Comparison of ENCODE assay signal across 36 cellular contexts in genomic region chr6:158264180-158264579, GRCh38.
"Had no signal": no experiment of that assay in that cellular context is flagged by ENCODE, and none has a peak within 500 bp of the region (broad histone marks: within the 10 kb centered on the region; RNA-seq: fewer than 3 reads in every experiment).

No MANE protein-coding gene starts in this region.

- DNase-seq: activated CD4-positive, alpha-beta memory T cell treated with anti-CD3 and anti-CD28 coated beads for 36 hours; activated CD4-positive, alpha-beta T cell treated with anti-CD3 and anti-CD28 coated beads for 36 hours; activated CD4-positive, alpha-beta T cell treated with anti-CD3 and anti-CD28 coated beads, Interleukin-2, amount 10 ng/mL, durations not matched to agents 24 days and 14 days; activated CD4-positive, CD25-positive, alpha-beta regulatory T cell; activated CD4-positive, CD25-positive, alpha-beta regulatory T cell treated with anti-CD3 and anti-CD28 coated beads, Interleukin-2, amount 50 U/mL, for 72 hours; activated CD8-positive, alpha-beta memory T cell treated with anti-CD3 and anti-CD28 coated beads, Interleukin-2, amount 10 ng/mL, durations not matched to agents 7 days and 5 days; activated CD8-positive, alpha-beta memory T cell treated with anti-CD3 and anti-CD28 coated beads, Interleukin-2, amount 50 U/mL, for 4 hours; activated CD8-positive, alpha-beta T cell treated with anti-CD3 and anti-CD28 coated beads, Interleukin-2, amount 10 ng/mL, durations not matched to agents 7 days and 5 days; activated gamma-delta T cell; activated naive CD4-positive, alpha-beta T cell; activated naive CD4-positive, alpha-beta T cell treated with anti-CD3 and anti-CD28 coated beads, Interleukin-2, amount 10 ng/mL, durations not matched to agents 7 days and 5 days; activated T-cell treated with anti-CD3 and anti-CD28 coated beads, Interleukin-2, amount 50 U/mL, for 1 hour; activated T-cell treated with anti-CD3 and anti-CD28 coated beads, Interleukin-2, amount 50 U/mL, for 48 hours; adrenal gland; amygdala; aorta; body of pancreas; caudate nucleus; cerebellar nuclear complex; dorsolateral prefrontal cortex; effector memory CD8-positive, alpha-beta T cell; erythroblast; esophagus squamous epithelium; foreskin melanocyte; heart right ventricle; T-helper 1 cell; T-helper 17 cell; T1000; WERI-Rb-1 had no signal

- H3K4me3 Mint-ChIP-seq: activated CD4-positive, alpha-beta memory T cell treated with anti-CD3 and anti-CD28 coated beads for 36 hours; activated CD4-positive, alpha-beta T cell treated with anti-CD3 and anti-CD28 coated beads for 36 hours; activated CD4-positive, alpha-beta T cell treated with anti-CD3 and anti-CD28 coated beads, Interleukin-2, amount 10 ng/mL, durations not matched to agents 24 days and 14 days; activated CD8-positive, alpha-beta memory T cell treated with anti-CD3 and anti-CD28 coated beads, Interleukin-2, amount 10 ng/mL, durations not matched to agents 7 days and 5 days; activated CD8-positive, alpha-beta T cell treated with anti-CD3 and anti-CD28 coated beads, Interleukin-2, amount 10 ng/mL, durations not matched to agents 7 days and 5 days; activated naive CD4-positive, alpha-beta T cell treated with anti-CD3 and anti-CD28 coated beads, Interleukin-2, amount 10 ng/mL, durations not matched to agents 7 days and 5 days; activated T-helper 1 cell treated with anti-CD3 and anti-CD28 coated beads, Interleukin-12 subunit alpha, Interleukin-12 subunit beta, Interleukin-2, Interleukin-4 antibody, amounts not matched to agents 30 ng/mL and 10 ng/mL and 1 ng/mL, durations not matched to agents 14 hours and 24 hours and 36 hours; dendritic cell treated with granulocyte-macrophage colony-stimulating factor and Interleukin-4, amounts not matched to agents 40 ng/mL and 50 ng/mL, for 4 days; effector memory CD8-positive, alpha-beta T cell; T-helper 17 cell; T-helper 2 cell treated with Interferon-gamma antibody and Interleukin-4, amounts not matched to agents 5 μg/mL and 100 μg/mL, for 36 hours had no signal

- H3K9me3 Mint-ChIP-seq: activated CD4-positive, alpha-beta memory T cell treated with anti-CD3 and anti-CD28 coated beads for 36 hours; activated CD4-positive, alpha-beta T cell treated with anti-CD3 and anti-CD28 coated beads, Interleukin-2, amount 10 ng/mL, durations not matched to agents 24 days and 14 days; activated naive CD4-positive, alpha-beta T cell treated with anti-CD3 and anti-CD28 coated beads, Interleukin-2, amount 10 ng/mL, durations not matched to agents 7 days and 5 days; activated naive CD4-positive, alpha-beta T cell treated with anti-CD3 and anti-CD28 coated beads, Interleukin-2, amount 50 U/mL, for 72 hours; activated T-helper 1 cell treated with anti-CD3 and anti-CD28 coated beads, Interleukin-12 subunit alpha, Interleukin-12 subunit beta, Interleukin-2, Interleukin-4 antibody, amounts not matched to agents 30 ng/mL and 10 ng/mL and 1 ng/mL, durations not matched to agents 14 hours and 24 hours and 36 hours; dendritic cell treated with granulocyte-macrophage colony-stimulating factor and Interleukin-4, amounts not matched to agents 40 ng/mL and 50 ng/mL, for 4 days; effector memory CD8-positive, alpha-beta T cell; T-helper 2 cell treated with Interferon-gamma antibody and Interleukin-4, amounts not matched to agents 5 μg/mL and 100 μg/mL, for 36 hours had no signal

- ATAC-seq: activated CD4-positive, alpha-beta T cell treated with anti-CD3 and anti-CD28 coated beads for 36 hours; activated CD8-positive, alpha-beta memory T cell treated with anti-CD3 and anti-CD28 coated beads, Interleukin-2, amount 10 ng/mL, durations not matched to agents 7 days and 5 days; activated CD8-positive, alpha-beta T cell treated with anti-CD3 and anti-CD28 coated beads, Interleukin-2, amount 10 ng/mL, durations not matched to agents 7 days and 5 days; activated naive CD4-positive, alpha-beta T cell treated with anti-CD3 and anti-CD28 coated beads, Interleukin-2, amount 50 U/mL, for 72 hours; body of pancreas; effector memory CD8-positive, alpha-beta T cell; gastroesophageal sphincter; heart right ventricle; T-helper 17 cell had no signal

- H3K9me3 ChIP-seq: adrenal gland, body of pancreas, esophagus squamous epithelium, gastroesophageal sphincter, heart right ventricle had no signal

- H2AFZ ChIP-seq: hepatocyte had no signal

- H3K36me3 ChIP-seq: adrenal gland had no signal

- H3K36me3 Mint-ChIP-seq: activated naive CD4-positive, alpha-beta T cell treated with anti-CD3 and anti-CD28 coated beads, Interleukin-2, amount 50 U/mL, for 72 hours had no signal

- H3K27me3 Mint-ChIP-seq: activated CD4-positive, alpha-beta memory T cell treated with anti-CD3 and anti-CD28 coated beads for 36 hours; activated CD4-positive, alpha-beta T cell treated with anti-CD3 and anti-CD28 coated beads for 36 hours; activated CD4-positive, alpha-beta T cell treated with anti-CD3 and anti-CD28 coated beads, Interleukin-2, amount 10 ng/mL, durations not matched to agents 24 days and 14 days; activated CD8-positive, alpha-beta memory T cell treated with anti-CD3 and anti-CD28 coated beads, Interleukin-2, amount 10 ng/mL, durations not matched to agents 7 days and 5 days; activated naive CD4-positive, alpha-beta T cell treated with anti-CD3 and anti-CD28 coated beads, Interleukin-2, amount 10 ng/mL, durations not matched to agents 7 days and 5 days; dendritic cell treated with granulocyte-macrophage colony-stimulating factor and Interleukin-4, amounts not matched to agents 40 ng/mL and 50 ng/mL, for 4 days; effector memory CD8-positive, alpha-beta T cell; T-helper 17 cell had no signal

- H3K4me3 ChIP-seq: adrenal gland, body of pancreas, coronary artery, dorsolateral prefrontal cortex, esophagus squamous epithelium, gastroesophageal sphincter, heart right ventricle, hepatocyte had no signal

- H3K4me1 ChIP-seq: adrenal gland, body of pancreas, esophagus squamous epithelium had no signal

- H3K4me2 ChIP-seq: hepatocyte had no signal

- H3K27ac Mint-ChIP-seq: activated CD4-positive, alpha-beta memory T cell treated with anti-CD3 and anti-CD28 coated beads for 36 hours; activated CD4-positive, alpha-beta T cell treated with anti-CD3 and anti-CD28 coated beads for 36 hours; activated CD4-positive, alpha-beta T cell treated with anti-CD3 and anti-CD28 coated beads, Interleukin-2, amount 10 ng/mL, durations not matched to agents 24 days and 14 days; activated CD8-positive, alpha-beta memory T cell treated with anti-CD3 and anti-CD28 coated beads, Interleukin-2, amount 10 ng/mL, durations not matched to agents 7 days and 5 days; activated CD8-positive, alpha-beta T cell treated with anti-CD3 and anti-CD28 coated beads, Interleukin-2, amount 10 ng/mL, durations not matched to agents 7 days and 5 days; activated naive CD4-positive, alpha-beta T cell treated with anti-CD3 and anti-CD28 coated beads, Interleukin-2, amount 10 ng/mL, durations not matched to agents 7 days and 5 days; activated naive CD4-positive, alpha-beta T cell treated with anti-CD3 and anti-CD28 coated beads, Interleukin-2, amount 50 U/mL, for 72 hours; activated T-helper 1 cell treated with anti-CD3 and anti-CD28 coated beads, Interleukin-12 subunit alpha, Interleukin-12 subunit beta, Interleukin-2, Interleukin-4 antibody, amounts not matched to agents 30 ng/mL and 10 ng/mL and 1 ng/mL, durations not matched to agents 14 hours and 24 hours and 36 hours; dendritic cell treated with granulocyte-macrophage colony-stimulating factor and Interleukin-4, amounts not matched to agents 40 ng/mL and 50 ng/mL, for 4 days; effector memory CD8-positive, alpha-beta T cell; T-helper 17 cell; T-helper 2 cell treated with Interferon-gamma antibody and Interleukin-4, amounts not matched to agents 5 μg/mL and 100 μg/mL, for 36 hours had no signal

- H3K27me3 ChIP-seq: adrenal gland, body of pancreas, dorsolateral prefrontal cortex, esophagus squamous epithelium, gastroesophageal sphincter, heart right ventricle, hepatocyte had no signal

- H3K27ac ChIP-seq: adrenal gland, body of pancreas, coronary artery, esophagus squamous epithelium, gastroesophageal sphincter, heart right ventricle, hepatocyte, WERI-Rb-1 had no signal
